Comparison of ENCODE assay signal across 25 cellular contexts in the genomic region with DNA sequence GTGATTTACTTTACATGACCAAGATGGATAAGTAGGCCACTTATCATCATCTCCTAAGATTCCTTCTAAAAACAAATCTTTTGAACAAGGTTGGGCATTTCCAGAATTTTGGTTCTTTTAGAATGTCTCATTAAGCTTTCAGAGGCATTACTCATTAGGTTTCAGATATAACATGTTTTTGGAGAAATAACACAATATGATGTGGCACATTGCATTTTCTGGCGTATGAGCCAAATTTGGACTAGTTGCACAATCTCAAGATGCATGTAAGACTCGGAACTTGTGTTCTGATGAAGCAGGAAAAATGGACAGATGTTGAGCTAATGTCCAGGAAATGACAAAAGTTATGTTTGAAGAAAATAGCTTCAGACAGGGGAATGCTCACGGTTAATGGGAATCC.
DNase-seq lines count a peak whose midpoint lies in the region; FAIRE-seq and TF ChIP-seq lines count a peak whose summit lies in the region.
"Had no signal": no experiment of that assay in that cellular context is flagged by ENCODE, and none has a peak within 500 bp of the region (broad histone marks: within the 10 kb centered on the region; RNA-seq: fewer than 3 reads in every experiment).

No MANE protein-coding gene starts in this region.

- H3K4me1 Mint-ChIP-seq in MCF 10A (ENCODE audit: insufficient read depth, unreplicated experiment): peaks cover 45% of the 10 kb centered on the region
- H3K4me1 Mint-ChIP-seq in activated T-cell treated with anti-CD3 and anti-CD28 coated beads, Interleukin-2, amount 50 U/mL, for 24 hours (ENCODE audit: low read depth): no peaks in the 10 kb centered on the region
- H3K4me1 Mint-ChIP-seq: activated CD8-positive, alpha-beta memory T cell treated with anti-CD3 and anti-CD28 coated beads, Interleukin-2, amount 10 ng/mL, durations not matched to agents 7 days and 5 days; CD14-positive monocyte had no signal

- H3K9me3 Mint-ChIP-seq in MCF 10A (ENCODE audit: unreplicated experiment): no peaks in the 10 kb centered on the region
- no peaks in the 10 kb centered on the region for H3K9me3 Mint-ChIP-seq in activated T-cell treated with anti-CD3 and anti-CD28 coated beads, Interleukin-2, amount 50 U/mL, for 24 hours
- H3K9me3 Mint-ChIP-seq: activated T-helper 2 cell treated with anti-CD3 and anti-CD28 coated beads, Interferon-gamma antibody, Interleukin-2, Interleukin-4, amounts not matched to agents 10 μg/mL and 5 μg/mL and 100 μg/mL, durations not matched to agents 14 hours and 24 hours and 36 hours had no signal

- CTCF ChIA-PET in MCF 10A (lab: Yijun Ruan, JAX): interaction anchor here (0.6 kb wide), 2 partner anchors 70 to 1881 kb away, joined by 3 to 4 read pairs; no protein-coding TSS in a partner anchor
- CTCF ChIA-PET in mammary epithelial cell (lab: Charles Lee; ENCODE audit: low non-redundant PET): interaction anchor here (0.6 kb wide), 1 partner anchor 521 kb away, joined by 3 read pairs; no protein-coding TSS in a partner anchor

- POLR2A ChIA-PET in MCF 10A (lab: Yijun Ruan, JAX): interaction anchor here (0.7 kb wide), 1 partner anchor 205 kb away, joined by 3 read pairs; no protein-coding TSS in a partner anchor

- BruUV-seq in MCF 10A (replicated peaks; lab: Mats Ljungman, UMichigan): no TSS peak
- no TSS peak for BruUV-seq in mammary epithelial cell (replicated peaks; lab: Mats Ljungman, UMichigan)

- dilution Hi-C loops in mammary epithelial cell (cut with HindIII; ENCODE audit: low sequenced_read_pairs): loop anchor here (5.0 kb wide), 3 partner anchors 61 to 151 kb away; no protein-coding TSS in a partner anchor

- in situ Hi-C loops in mammary epithelial cell (cut with MboI; ENCODE audit: low sequenced_read_pairs in 2 of 2) (no loop called here), HAP-1 (cut with MboI; ENCODE audit: low sequenced_read_pairs) (no loop called here)

- no peaks in the 10 kb centered on the region for H4K20me1 ChIP-seq in mammary epithelial cell (ENCODE audit: insufficient read depth, low read length)

- no peak for FAIRE-seq in D721Med (lab: Jason Lieb, UNC)
- FAIRE-seq: TTC549 had no signal

- H3K9ac ChIP-seq in mammary epithelial cell (ENCODE audit: insufficient read depth, low read length): no peak overlapping the region

- peaks cover 7% of the 10 kb centered on the region for H3K36me3 Mint-ChIP-seq in MCF 10A (ENCODE audit: insufficient read depth, unreplicated experiment)
- H3K36me3 Mint-ChIP-seq in activated T-cell treated with anti-CD3 and anti-CD28 coated beads, Interleukin-2, amount 50 U/mL, for 24 hours (ENCODE audit: low read depth): no peaks in the 10 kb centered on the region
- H3K36me3 Mint-ChIP-seq: activated CD8-positive, alpha-beta memory T cell treated with anti-CD3 and anti-CD28 coated beads, Interleukin-2, amount 10 ng/mL, durations not matched to agents 7 days and 5 days; CD14-positive monocyte had no signal

- H3K27me3 ChIP-seq in breast epithelium (no peaks in the 10 kb centered on the region), mammary epithelial cell (ENCODE audit: insufficient read depth, low read length) (no peaks in the 10 kb centered on the region), uterus (no peaks in the 10 kb centered on the region), HAP-1 (ENCODE audit: low read depth) (no peaks in the 10 kb centered on the region)
- H3K27me3 ChIP-seq: esophagus squamous epithelium had no signal

- H3K4me1 ChIP-seq in breast epithelium (no peaks in the 10 kb centered on the region), mammary epithelial cell (ENCODE audit: insufficient read depth, low read length) (peaks cover 41% of the 10 kb centered on the region), uterus (peaks cover 3 to 7% of the 10 kb centered on the region in 2 donors), HAP-1 (no peaks in the 10 kb centered on the region)

- no peak for TF ChIP-seq POLR2A in breast epithelium (IDR thresholded peaks at IDR 0.05)
- TF ChIP-seq POLR2A in uterus (IDR thresholded peaks at IDR 0.05): no peak

- H2AFZ ChIP-seq in mammary epithelial cell (ENCODE audit: low read depth, low read length): no peak overlapping the region

- no peak overlapping the region for H3K4me2 ChIP-seq in mammary epithelial cell (ENCODE audit: insufficient read depth, low read depth, low read length)

- TF ChIP-seq CTCF in MCF 10A (IDR thresholded peaks at IDR 0.05; ENCODE audit: unreplicated experiment) (no peak), breast epithelium (IDR thresholded peaks at IDR 0.05) (no peak), mammary epithelial cell (conservative IDR thresholded peaks at IDR 0.05 in 1 of 2, IDR thresholded peaks at IDR 0.05 in 1 of 2; ENCODE audit: extremely low read depth in 1 of 2, insufficient read depth in 1 of 2, low read depth in 1 of 2, low read length in 2 of 2) (no peak), foreskin fibroblast (IDR thresholded peaks at IDR 0.05; ENCODE audit: low read depth, low read length) (no peak), uterus (IDR thresholded peaks at IDR 0.05) (no peak), D721Med (IDR thresholded peaks at IDR 0.05; ENCODE audit: insufficient read depth, missing control alignments) (no peak)

- DNase-seq in MCF 10A (ENCODE audit: unreplicated experiment) (peak; percentile 57), breast epithelium (ENCODE audit: low spot score in 2 of 2) (no peak), mammary epithelial cell (peak; percentile 63), foreskin fibroblast (peak; percentile 84 to 89), uterus (no peak), D721Med (ENCODE audit: insufficient read length, low spot score) (no peak), HAP-1 (ENCODE audit: low spot score in 2 of 2) (no peak)
- no peak for DNase-seq in activated T-cell treated with anti-CD3 and anti-CD28 coated beads, Interleukin-2, amount 50 U/mL, for 24 hours
- DNase-seq: 8988T; activated CD4-positive, alpha-beta T cell treated with anti-CD3 and anti-CD28 coated beads for 48 hours; activated CD8-positive, alpha-beta memory T cell treated with anti-CD3 and anti-CD28 coated beads, Interleukin-2, amount 10 ng/mL, durations not matched to agents 7 days and 5 days; central memory CD4-positive, alpha-beta T cell; esophagus squamous epithelium; left cardiac atrium; NCI-H187; NCI-H446 treated with DMSO at 0.1 percent for 48 hours; NK-92 treated with Interleukin-12 subunit alpha and Interleukin-12 subunit beta, amount 100 ng/mL, for 24 hours; RPMI8226; stimulated activated CD4-positive, alpha-beta T cell treated with anti-CD3 and anti-CD28 coated beads, Interleukin-12 subunit alpha, Interleukin-12 subunit beta, amount 100 ng/mL, for 4 hours; stimulated activated CD8-positive, alpha-beta memory T cell treated with anti-CD3 and anti-CD28 coated beads, Interleukin-4, amount 100 ng/mL, for 48 hours; substantia nigra had no signal

- H3K4me3 Mint-ChIP-seq in MCF 10A (ENCODE audit: unreplicated experiment): no peak overlapping the region
- H3K4me3 Mint-ChIP-seq in activated T-cell treated with anti-CD3 and anti-CD28 coated beads, Interleukin-2, amount 50 U/mL, for 24 hours: no peak overlapping the region
- H3K4me3 Mint-ChIP-seq: activated CD8-positive, alpha-beta memory T cell treated with anti-CD3 and anti-CD28 coated beads, Interleukin-2, amount 10 ng/mL, durations not matched to agents 7 days and 5 days; CD14-positive monocyte had no signal

- intact Hi-C loops in MCF 10A (cut with micrococcal nuclease) (loop anchor here (2.0 to 10.0 kb wide), 2 partner anchors 111 to 147 kb away; no protein-coding TSS in a partner anchor), breast epithelium (cut with DNase I; ENCODE audit: low total_unique reads) (loop anchor here (5.0 kb wide), 1 partner anchor 1434 kb away; no protein-coding TSS in a partner anchor), mammary epithelial cell (cut with micrococcal nuclease) (loop anchor here (2.0 kb wide), 1 partner anchor 51 kb away; no protein-coding TSS in a partner anchor), uterus (cut with DNase I; ENCODE audit: low total_unique reads) (no loop called here)

- H3K27ac ChIP-seq in breast epithelium (no peak overlapping the region), mammary epithelial cell (ENCODE audit: insufficient read depth, low read depth, low read length) (peak overlapping the region; percentile 100), uterus (peak overlapping the region; percentile 72 to 85)
- H3K27ac ChIP-seq: esophagus squamous epithelium, HL-60 had no signal

- H3K4me3 ChIP-seq in breast epithelium (no peak overlapping the region), mammary epithelial cell (replicated peaks in 1 of 3; ENCODE audit: insufficient read depth in 1 of 3, low read depth in 2 of 3, low read length in 3 of 3) (no peak overlapping the region), foreskin fibroblast (ENCODE audit: low read depth in 1 of 2, low read length in 2 of 2) (no peak overlapping the region), uterus (no peak overlapping the region), HAP-1 (no peak overlapping the region)
- H3K4me3 ChIP-seq: esophagus squamous epithelium had no signal

- peak overlapping the region; percentile 52 for H3K27ac Mint-ChIP-seq in MCF 10A (ENCODE audit: low read depth, unreplicated experiment)
- no peak overlapping the region for H3K27ac Mint-ChIP-seq in activated T-cell treated with anti-CD3 and anti-CD28 coated beads, Interleukin-2, amount 50 U/mL, for 24 hours
- H3K27ac Mint-ChIP-seq: activated CD8-positive, alpha-beta memory T cell treated with anti-CD3 and anti-CD28 coated beads, Interleukin-2, amount 10 ng/mL, durations not matched to agents 7 days and 5 days; activated T-helper 2 cell treated with anti-CD3 and anti-CD28 coated beads, Interferon-gamma antibody, Interleukin-2, Interleukin-4, amounts not matched to agents 10 μg/mL and 5 μg/mL and 100 μg/mL, durations not matched to agents 14 hours and 24 hours and 36 hours; CD14-positive monocyte had no signal

- H3K79me2 ChIP-seq in mammary epithelial cell (ENCODE audit: insufficient read depth, low read length): no peaks in the 10 kb centered on the region

- WGBS in mammary epithelial cell (ENCODE audit: low coverage, missing lambda C conversion rate): 46% methylated on average over 3 of the region's 3 CpGs

- no peaks in the 10 kb centered on the region for H3K9me3 ChIP-seq in breast epithelium
- no peaks in the 10 kb centered on the region for H3K9me3 ChIP-seq in mammary epithelial cell (replicated peaks; ENCODE audit: insufficient read depth, low read length)
- H3K9me3 ChIP-seq in uterus: no peaks in the 10 kb centered on the region
- H3K9me3 ChIP-seq in HAP-1: no peaks in the 10 kb centered on the region
- H3K9me3 ChIP-seq: esophagus squamous epithelium had no signal

- H3K27me3 Mint-ChIP-seq in MCF 10A (ENCODE audit: insufficient read depth, unreplicated experiment): no peaks in the 10 kb centered on the region
- peaks cover 4% of the 10 kb centered on the region for H3K27me3 Mint-ChIP-seq in activated T-cell treated with anti-CD3 and anti-CD28 coated beads, Interleukin-2, amount 50 U/mL, for 24 hours

- no peaks in the 10 kb centered on the region for H3K36me3 ChIP-seq in breast epithelium
- H3K36me3 ChIP-seq in mammary epithelial cell (ENCODE audit: insufficient read depth, low read length): no peaks in the 10 kb centered on the region
- H3K36me3 ChIP-seq in uterus: no peaks in the 10 kb centered on the region
- no peaks in the 10 kb centered on the region for H3K36me3 ChIP-seq in HAP-1 (replicated peaks)
- H3K36me3 ChIP-seq: esophagus squamous epithelium had no signal

Comparison
In these comparisons a context has a peak if more than half of its experiments do, and no peak if none do; other contexts are left out.
1. DNase-seq: peak in MCF 10A (single experiment), mammary epithelial cell (single experiment) and foreskin fibroblast (2 of 2); none in breast epithelium (0 of 2), uterus (0 of 2), activated T-cell treated with anti-CD3 and anti-CD28 coated beads, Interleukin-2, amount 50 U/mL, for 24 hours (single experiment), D721Med (single experiment) and HAP-1 (0 of 2).
2. H3K27ac ChIP-seq: peak in mammary epithelial cell (single experiment) and uterus (2 of 2); none in breast epithelium (0 of 2).